9 cellular contexts compared by ENCODE assay signal in the genomic region with DNA sequence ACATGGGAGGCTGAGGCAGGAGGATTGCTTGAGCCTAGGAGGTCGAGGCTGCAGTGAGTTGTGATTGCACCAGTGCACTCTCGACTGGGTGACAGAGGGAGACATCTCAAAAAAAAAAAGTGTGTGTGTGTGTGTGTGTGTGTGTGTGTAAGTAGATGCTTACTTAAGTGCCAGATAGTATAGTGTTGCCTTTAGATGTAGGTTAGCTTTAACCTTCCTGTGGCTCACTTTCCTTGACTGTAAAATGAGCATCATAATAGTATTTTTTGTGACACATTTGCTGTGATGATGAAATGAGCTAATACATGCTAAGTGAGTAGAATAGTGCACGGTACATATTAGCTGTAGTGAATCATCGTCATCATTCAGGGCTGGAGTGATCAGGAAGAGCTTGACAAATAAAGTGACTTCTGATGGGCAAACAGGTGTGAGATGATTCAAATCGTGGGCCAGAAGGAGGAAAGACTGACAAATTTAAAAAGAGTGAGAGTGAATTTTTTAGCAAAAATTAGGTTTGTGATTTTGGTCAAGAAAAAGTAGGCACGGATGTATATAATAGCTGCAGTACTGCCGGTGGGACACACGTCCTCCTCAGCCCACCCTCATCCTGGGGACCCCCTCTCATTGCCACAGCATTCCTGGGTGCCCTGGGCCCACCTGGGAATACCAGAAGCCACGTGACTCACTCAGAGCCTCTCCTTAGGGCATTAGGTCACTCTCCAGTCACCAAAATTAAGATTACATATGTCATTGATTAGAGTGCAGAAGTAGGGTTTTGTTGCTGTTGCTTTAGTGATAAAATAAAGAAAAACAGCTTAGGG. TPM values are rescaled to one million over a fixed set of nuclear protein-coding genes. Genes with fewer than 3 reads are reported as not detected.
DNase-seq lines count a peak whose midpoint lies in the region; ATAC-seq, FAIRE-seq and TF ChIP-seq lines count a peak whose summit lies in the region.
"Had no signal": no experiment of that assay in that cellular context is flagged by ENCODE, and none has a peak within 500 bp of the region (broad histone marks: within the 10 kb centered on the region; RNA-seq: fewer than 3 reads in every experiment).

No MANE protein-coding gene starts in this region.

- no peak for FAIRE-seq in urothelium cell line (lab: Jason Lieb, UNC)

- TF ChIP-seq CTCF in natural killer cell (IDR thresholded peaks at IDR 0.05) (no peak), WTC11 (IDR thresholded peaks at IDR 0.05) (no peak)

- H3K4me3 Mint-ChIP-seq in IgD-negative memory B cell (peak overlapping the region in 3 of 4 donors; percentile 66 to 87 (median 86)), natural killer cell (peak overlapping the region; percentile 94), WTC11 (no peak overlapping the region)
- H3K4me3 Mint-ChIP-seq in activated T-helper 2 cell treated with anti-CD3 and anti-CD28 coated beads, Interferon-gamma antibody, Interleukin-2, Interleukin-4, amounts not matched to agents 10 μg/mL and 5 μg/mL and 100 μg/mL, durations not matched to agents 14 hours and 24 hours and 36 hours (ENCODE audit: low read depth), result peak overlapping the region; percentile 55
- H3K4me3 Mint-ChIP-seq: GM23338 had no signal

- H3K4me1 Mint-ChIP-seq in IgD-negative memory B cell (peaks cover 69 to 87% (median 76%) of the 10 kb centered on the region in 3 donors), natural killer cell (peaks cover 98 to 100% of the 10 kb centered on the region in 2 donors), WTC11 (peaks cover 7% of the 10 kb centered on the region; the same call in 1 of the 2 replicates)
- H3K4me1 Mint-ChIP-seq in activated T-helper 2 cell treated with anti-CD3 and anti-CD28 coated beads, Interferon-gamma antibody, Interleukin-2, Interleukin-4, amounts not matched to agents 10 μg/mL and 5 μg/mL and 100 μg/mL, durations not matched to agents 14 hours and 24 hours and 36 hours (ENCODE audit: low read depth), result peaks cover 96% of the 10 kb centered on the region

- H3K27ac Mint-ChIP-seq in IgD-negative memory B cell (peak overlapping the region; percentile 93 to 99 (median 99)), natural killer cell (peak overlapping the region; percentile 90 to 100), WTC11 (no peak overlapping the region)
- H3K27ac Mint-ChIP-seq in activated T-helper 2 cell treated with anti-CD3 and anti-CD28 coated beads, Interferon-gamma antibody, Interleukin-2, Interleukin-4, amounts not matched to agents 10 μg/mL and 5 μg/mL and 100 μg/mL, durations not matched to agents 14 hours and 24 hours and 36 hours, result peak overlapping the region; percentile 98
- H3K27ac Mint-ChIP-seq: GM23338 had no signal

- ATAC-seq in natural killer cell, result peak in 2 of 3 donors; percentile 9 to 32
- no peak for ATAC-seq in WTC11
- no peak for ATAC-seq in HG02870 (IDR thresholded peaks at IDR 0.05; ENCODE audit: unreplicated experiment)
- ATAC-seq: GM23338 had no signal

- DNase-seq in DMS53 (lab: John Stamatoyannopoulos, UW) (peak; percentile 95), natural killer cell (no peak), WTC11 (ENCODE audit: low spot score) (no peak), urothelium cell line (ENCODE audit: low spot score) (no peak)
- DNase-seq in activated T-helper 2 cell treated with anti-CD3 and anti-CD28 coated beads, Interferon-gamma antibody, Interleukin-2, Interleukin-4, amounts not matched to agents 10 μg/mL and 5 μg/mL and 100 μg/mL, durations not matched to agents 14 hours and 24 hours and 36 hours (ENCODE audit: low spot score), result no peak
- DNase-seq: hippocampal formation had no signal

- H3K9me3 Mint-ChIP-seq in IgD-negative memory B cell (no peaks in the 10 kb centered on the region), natural killer cell (no peaks in the 10 kb centered on the region), WTC11 (no peaks in the 10 kb centered on the region)
- H3K9me3 Mint-ChIP-seq in activated T-helper 2 cell treated with anti-CD3 and anti-CD28 coated beads, Interferon-gamma antibody, Interleukin-2, Interleukin-4, amounts not matched to agents 10 μg/mL and 5 μg/mL and 100 μg/mL, durations not matched to agents 14 hours and 24 hours and 36 hours, result no peaks in the 10 kb centered on the region
- H3K9me3 Mint-ChIP-seq: GM23338 had no signal

- intact Hi-C loops in activated T-helper 2 cell treated with anti-CD3 and anti-CD28 coated beads, Interferon-gamma antibody, Interleukin-2, Interleukin-4, amounts not matched to agents 10 μg/mL and 5 μg/mL and 100 μg/mL, durations not matched to agents 14 hours and 24 hours and 36 hours (cut with micrococcal nuclease), result no loop called here
- intact Hi-C loops in natural killer cell (cut with micrococcal nuclease), result no loop called here

- H3K27me3 Mint-ChIP-seq in IgD-negative memory B cell (no peaks in the 10 kb centered on the region), natural killer cell (ENCODE audit: low read depth in 2 of 2) (no peaks in the 10 kb centered on the region), WTC11 (ENCODE audit: low read depth) (no peaks in the 10 kb centered on the region)
- H3K27me3 Mint-ChIP-seq in activated T-helper 2 cell treated with anti-CD3 and anti-CD28 coated beads, Interferon-gamma antibody, Interleukin-2, Interleukin-4, amounts not matched to agents 10 μg/mL and 5 μg/mL and 100 μg/mL, durations not matched to agents 14 hours and 24 hours and 36 hours (ENCODE audit: low read depth), result no peaks in the 10 kb centered on the region

- CTCF ChIA-PET in WTC11 (lab: Charles Lee), result interaction anchor here (0.5 to 1.5 kb wide), 6 partner anchors 33 to 106 kb away, joined by 3 to 6 read pairs (median 6); no protein-coding TSS in a partner anchor

- POLR2A ChIA-PET in WTC11 (lab: Charles Lee), result no interaction called here

- H3K36me3 Mint-ChIP-seq in IgD-negative memory B cell (peaks cover 1% of the 10 kb centered on the region), natural killer cell (no peaks in the 10 kb centered on the region), WTC11 (no peaks in the 10 kb centered on the region)
- peaks cover 89% of the 10 kb centered on the region for H3K36me3 Mint-ChIP-seq in activated T-helper 2 cell treated with anti-CD3 and anti-CD28 coated beads, Interferon-gamma antibody, Interleukin-2, Interleukin-4, amounts not matched to agents 10 μg/mL and 5 μg/mL and 100 μg/mL, durations not matched to agents 14 hours and 24 hours and 36 hours (ENCODE audit: low read depth)

TF ChIP-seq in WTC11, 78 proteins besides CTCF, POLR2A, EP300 and RAD21 (continues in another document):
- TF ChIP-seq, protein P1, sequence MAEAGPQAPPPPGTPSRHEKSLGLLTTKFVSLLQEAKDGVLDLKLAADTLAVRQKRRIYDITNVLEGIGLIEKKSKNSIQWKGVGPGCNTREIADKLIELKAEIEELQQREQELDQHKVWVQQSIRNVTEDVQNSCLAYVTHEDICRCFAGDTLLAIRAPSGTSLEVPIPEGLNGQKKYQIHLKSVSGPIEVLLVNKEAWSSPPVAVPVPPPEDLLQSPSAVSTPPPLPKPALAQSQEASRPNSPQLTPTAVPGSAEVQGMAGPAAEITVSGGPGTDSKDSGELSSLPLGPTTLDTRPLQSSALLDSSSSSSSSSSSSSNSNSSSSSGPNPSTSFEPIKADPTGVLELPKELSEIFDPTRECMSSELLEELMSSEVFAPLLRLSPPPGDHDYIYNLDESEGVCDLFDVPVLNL (CRISPR knock-in tag; IDR thresholded peaks at IDR 0.05; ENCODE audit: borderline replicate concordance, low read depth), result no peak
- no peak for TF ChIP-seq ELF4 (CRISPR knock-in tag; IDR thresholded peaks at IDR 0.05; ENCODE audit: low read depth)
- no peak for TF ChIP-seq KAT7 (CRISPR knock-in tag; IDR thresholded peaks at IDR 0.05; ENCODE audit: borderline replicate concordance)
- no peak for TF ChIP-seq ATF1 (CRISPR knock-in tag; IDR thresholded peaks at IDR 0.05)
- TF ChIP-seq, protein P2, sequence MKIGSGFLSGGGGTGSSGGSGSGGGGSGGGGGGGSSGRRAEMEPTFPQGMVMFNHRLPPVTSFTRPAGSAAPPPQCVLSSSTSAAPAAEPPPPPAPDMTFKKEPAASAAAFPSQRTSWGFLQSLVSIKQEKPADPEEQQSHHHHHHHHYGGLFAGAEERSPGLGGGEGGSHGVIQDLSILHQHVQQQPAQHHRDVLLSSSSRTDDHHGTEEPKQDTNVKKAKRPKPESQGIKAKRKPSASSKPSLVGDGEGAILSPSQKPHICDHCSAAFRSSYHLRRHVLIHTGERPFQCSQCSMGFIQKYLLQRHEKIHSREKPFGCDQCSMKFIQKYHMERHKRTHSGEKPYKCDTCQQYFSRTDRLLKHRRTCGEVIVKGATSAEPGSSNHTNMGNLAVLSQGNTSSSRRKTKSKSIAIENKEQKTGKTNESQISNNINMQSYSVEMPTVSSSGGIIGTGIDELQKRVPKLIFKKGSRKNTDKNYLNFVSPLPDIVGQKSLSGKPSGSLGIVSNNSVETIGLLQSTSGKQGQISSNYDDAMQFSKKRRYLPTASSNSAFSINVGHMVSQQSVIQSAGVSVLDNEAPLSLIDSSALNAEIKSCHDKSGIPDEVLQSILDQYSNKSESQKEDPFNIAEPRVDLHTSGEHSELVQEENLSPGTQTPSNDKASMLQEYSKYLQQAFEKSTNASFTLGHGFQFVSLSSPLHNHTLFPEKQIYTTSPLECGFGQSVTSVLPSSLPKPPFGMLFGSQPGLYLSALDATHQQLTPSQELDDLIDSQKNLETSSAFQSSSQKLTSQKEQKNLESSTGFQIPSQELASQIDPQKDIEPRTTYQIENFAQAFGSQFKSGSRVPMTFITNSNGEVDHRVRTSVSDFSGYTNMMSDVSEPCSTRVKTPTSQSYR (CRISPR knock-in tag; IDR thresholded peaks at IDR 0.05), result no peak
- no peak for TF ChIP-seq HMGA2 (CRISPR knock-in tag; IDR thresholded peaks at IDR 0.05)
- no peak for TF ChIP-seq TEAD1 (CRISPR knock-in tag; IDR thresholded peaks at IDR 0.05)
- TF ChIP-seq ZNF121 (CRISPR knock-in tag; IDR thresholded peaks at IDR 0.05), result no peak

RNA-seq across cellular contexts. Expression of a gene that starts 33.9 kb away (rescaled TPM):
- 40.4 TPM for polyA plus RNA-seq in IgD-negative memory B cell
- 72.7 and 73.3 TPM in 2 replicates for total RNA-seq in activated T-helper 2 cell treated with anti-CD3 and anti-CD28 coated beads, Interferon-gamma antibody, Interleukin-2, Interleukin-4, amounts not matched to agents 10 μg/mL and 5 μg/mL and 100 μg/mL, durations not matched to agents 14 hours and 24 hours and 36 hours
- total RNA-seq in natural killer cell (10 to 100 TPM; 31.8 to 34.6 (median 32.7) TPM), WTC11 (2021) (35.7 to 36.8 TPM (median 35.9 TPM) in 3 replicates)

RNA-seq across cellular contexts. Expression of a gene that starts 57.0 kb away (rescaled TPM):
- polyA plus RNA-seq in IgD-negative memory B cell, result 0.31 TPM
- 12.1 and 13.0 TPM in 2 replicates for total RNA-seq in activated T-helper 2 cell treated with anti-CD3 and anti-CD28 coated beads, Interferon-gamma antibody, Interleukin-2, Interleukin-4, amounts not matched to agents 10 μg/mL and 5 μg/mL and 100 μg/mL, durations not matched to agents 14 hours and 24 hours and 36 hours
- total RNA-seq in natural killer cell (under 1 TPM; 0.16 to 0.66 (median 0.43) TPM), WTC11 (2021) (6.7 to 7.8 TPM (median 6.7 TPM) in 3 replicates)

Comparison
In these comparisons a context has a peak if more than half of its experiments do, and no peak if none do; other contexts are left out.
1. ATAC-seq: peak in natural killer cell (2 of 3); none in WTC11 (single experiment) and HG02870 (single experiment).